In the genomic region with DNA sequence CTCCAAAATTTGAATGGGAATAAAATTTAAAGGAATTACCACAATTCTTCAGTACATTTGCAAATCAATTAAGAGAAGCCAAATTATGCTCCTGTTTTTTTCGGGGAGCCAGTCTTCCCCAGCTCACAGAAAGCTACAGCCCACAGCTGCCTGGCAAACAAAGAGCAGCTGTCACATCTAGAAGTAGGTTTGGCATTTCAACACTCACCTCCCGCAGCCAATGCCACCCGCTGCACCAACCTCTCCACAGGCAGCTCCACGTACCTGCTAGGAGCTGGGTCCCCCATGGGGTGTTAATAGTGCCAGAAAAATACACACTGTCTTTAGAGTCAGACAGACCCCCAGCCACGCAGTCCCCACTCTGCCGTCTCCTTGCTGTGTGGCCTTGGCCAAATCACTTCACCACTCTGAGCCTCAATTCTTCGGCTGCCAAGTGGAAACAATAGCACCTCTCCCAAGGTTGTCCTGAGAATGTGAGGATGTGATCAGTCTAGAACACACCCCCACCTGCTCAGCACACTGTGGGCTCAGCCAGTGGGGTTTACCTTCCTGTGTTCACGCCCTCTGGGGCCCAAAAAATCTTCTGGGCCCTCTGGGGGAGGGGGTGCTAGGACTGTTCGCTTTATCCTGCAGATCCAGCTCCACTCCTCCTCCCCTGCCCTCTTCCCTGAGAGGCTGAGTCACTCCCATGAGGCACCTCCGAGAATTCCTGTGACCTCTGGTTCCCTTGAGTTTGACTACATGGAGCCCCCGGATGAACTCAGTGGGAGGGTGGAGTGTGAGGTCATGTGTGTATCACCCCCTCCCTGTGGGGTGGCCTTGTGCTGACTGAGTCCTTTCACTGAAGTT, we compare ENCODE assay signal across 17 cellular contexts.
DNase-seq lines count a peak whose midpoint lies in the region; ATAC-seq and TF ChIP-seq lines count a peak whose summit lies in the region.
"Had no signal": no experiment of that assay in that cellular context is flagged by ENCODE, and none has a peak within 500 bp of the region (broad histone marks: within the 10 kb centered on the region; RNA-seq: fewer than 3 reads in every experiment).

No MANE protein-coding gene starts in this region.

- H3K36me3 ChIP-seq in HEK293 (ENCODE audit: control insufficient read depth in 2 of 2, insufficient read depth in 1 of 2, low read length in 2 of 2) = no peaks in the 10 kb centered on the region
- H3K36me3 ChIP-seq: BLaER1 treated with 17β-estradiol and CSF1 and Interleukin-3, amounts not matched to agents 10 nM and 100 nM; tibial artery had no signal

- no peak overlapping the region for H3K27ac Mint-ChIP-seq in activated CD4-positive, alpha-beta memory T cell treated with anti-CD3 and anti-CD28 coated beads, Interleukin-2, amount 10 ng/mL, durations not matched to agents 7 days and 5 days
- H3K27ac Mint-ChIP-seq: activated naive CD4-positive, alpha-beta T cell treated with anti-CD3 and anti-CD28 coated beads, Interleukin-2, amount 10 ng/mL, durations not matched to agents 7 days and 5 days; T-helper 17 cell had no signal

- peaks cover 14% of the 10 kb centered on the region for H3K27me3 Mint-ChIP-seq in activated CD4-positive, alpha-beta memory T cell treated with anti-CD3 and anti-CD28 coated beads, Interleukin-2, amount 10 ng/mL, durations not matched to agents 7 days and 5 days

- no peak for ATAC-seq in HG02938 (IDR thresholded peaks at IDR 0.05; ENCODE audit: unreplicated experiment)
- ATAC-seq: left colon, T-helper 17 cell had no signal

- POLR2A ChIA-PET in HEK293 (lab: Yijun Ruan, JAX) = no interaction called here
- POLR2A ChIA-PET in activated CD4-positive, alpha-beta memory T cell treated with anti-CD3 and anti-CD28 coated beads, Interleukin-2, amount 10 ng/mL, durations not matched to agents 7 days and 5 days (lab: Charles Lee) = no interaction called here

- no peaks in the 10 kb centered on the region for H3K9me3 ChIP-seq in HEK293 (ENCODE audit: control insufficient read depth, insufficient read depth, low read depth, low read length)
- H3K9me3 ChIP-seq: BLaER1 treated with 17β-estradiol and CSF1 and Interleukin-3, amounts not matched to agents 10 nM and 100 nM; tibial artery had no signal

- H3K36me3 Mint-ChIP-seq in activated CD4-positive, alpha-beta memory T cell treated with anti-CD3 and anti-CD28 coated beads, Interleukin-2, amount 10 ng/mL, durations not matched to agents 7 days and 5 days (ENCODE audit: low read depth) = no peaks in the 10 kb centered on the region
- H3K36me3 Mint-ChIP-seq: activated naive CD4-positive, alpha-beta T cell treated with anti-CD3 and anti-CD28 coated beads, Interleukin-2, amount 10 ng/mL, durations not matched to agents 7 days and 5 days; brain had no signal

- no peaks in the 10 kb centered on the region for H3K4me1 Mint-ChIP-seq in activated CD4-positive, alpha-beta memory T cell treated with anti-CD3 and anti-CD28 coated beads, Interleukin-2, amount 10 ng/mL, durations not matched to agents 7 days and 5 days
- H3K4me1 Mint-ChIP-seq: activated naive CD4-positive, alpha-beta T cell treated with anti-CD3 and anti-CD28 coated beads, Interleukin-2, amount 10 ng/mL, durations not matched to agents 7 days and 5 days; T-helper 17 cell had no signal

- H3K4me3 Mint-ChIP-seq in activated CD4-positive, alpha-beta memory T cell treated with anti-CD3 and anti-CD28 coated beads, Interleukin-2, amount 10 ng/mL, durations not matched to agents 7 days and 5 days = no peak overlapping the region
- H3K4me3 Mint-ChIP-seq: activated naive CD4-positive, alpha-beta T cell treated with anti-CD3 and anti-CD28 coated beads, Interleukin-2, amount 10 ng/mL, durations not matched to agents 7 days and 5 days; brain; T-helper 17 cell had no signal

- H3K27ac ChIP-seq in HEK293 (ENCODE audit: extremely low read depth, low read depth, low read length) = no peak overlapping the region
- H3K27ac ChIP-seq: BLaER1 treated with 17β-estradiol and CSF1 and Interleukin-3, amounts not matched to agents 10 nM and 100 nM; dorsolateral prefrontal cortex; tibial artery had no signal

- no peak overlapping the region for H3K4me3 ChIP-seq in HEK293 (ENCODE audit: low read depth, low read length)
- H3K4me3 ChIP-seq: BLaER1 treated with 17β-estradiol and CSF1 and Interleukin-3, amounts not matched to agents 10 nM and 100 nM; dorsolateral prefrontal cortex; tibial artery had no signal

- no peaks in the 10 kb centered on the region for H3K9me3 Mint-ChIP-seq in activated CD4-positive, alpha-beta memory T cell treated with anti-CD3 and anti-CD28 coated beads, Interleukin-2, amount 10 ng/mL, durations not matched to agents 7 days and 5 days
- H3K9me3 Mint-ChIP-seq: activated naive CD4-positive, alpha-beta T cell treated with anti-CD3 and anti-CD28 coated beads, Interleukin-2, amount 10 ng/mL, durations not matched to agents 7 days and 5 days had no signal

- no peak for TF ChIP-seq CTCF in HEK293 (tag by site-specific recombination; IDR thresholded peaks at IDR 0.05)

- CTCF ChIA-PET in HEK293 (lab: Yijun Ruan, JAX) = no interaction called here
- CTCF ChIA-PET in activated CD4-positive, alpha-beta memory T cell treated with anti-CD3 and anti-CD28 coated beads, Interleukin-2, amount 10 ng/mL, durations not matched to agents 7 days and 5 days (lab: Charles Lee) = no interaction called here

- no peaks in the 10 kb centered on the region for H3K4me1 ChIP-seq in HEK293 (ENCODE audit: control insufficient read depth, insufficient read depth, low read length)
- H3K4me1 ChIP-seq: BLaER1 treated with 17β-estradiol and CSF1 and Interleukin-3, amounts not matched to agents 10 nM and 100 nM; tibial artery had no signal

- DNase-seq in NCI-H146 treated with DMSO at 0.1 percent for 48 hours (lab: John Stamatoyannopoulos, UW; ENCODE audit: unreplicated experiment) (peak; percentile 49), RKO (ENCODE audit: low spot score) (peak; percentile 30), kidney tubule cell (ENCODE audit: low spot score) (peak; percentile 2), AG08395 (ENCODE audit: low spot score) (no peak)
- no peak for DNase-seq in activated CD4-positive, alpha-beta memory T cell treated with anti-CD3 and anti-CD28 coated beads, Interleukin-2, amount 10 ng/mL, durations not matched to agents 7 days and 5 days
- DNase-seq: activated naive CD4-positive, alpha-beta T cell treated with anti-CD3 and anti-CD28 coated beads, Interleukin-2, amount 10 ng/mL, durations not matched to agents 7 days and 5 days; DND-41; dorsolateral prefrontal cortex; hippocampal formation; left colon; MV-4-11; T-helper 17 cell; tibial artery had no signal

TF ChIP-seq in HEK293, 187 proteins besides CTCF, POLR2A, EP300 and RAD21 (continues in another document):
- TF ChIP-seq SP2 (tag by site-specific recombination; IDR thresholded peaks at IDR 0.05) (no peak), ZNF654 (tag by site-specific recombination; IDR thresholded peaks at IDR 0.05; ENCODE audit: low read depth) (no peak), ZNF610 (tag by site-specific recombination; IDR thresholded peaks at IDR 0.05; ENCODE audit: borderline replicate concordance) (no peak)
- TF ChIP-seq, protein P1, sequence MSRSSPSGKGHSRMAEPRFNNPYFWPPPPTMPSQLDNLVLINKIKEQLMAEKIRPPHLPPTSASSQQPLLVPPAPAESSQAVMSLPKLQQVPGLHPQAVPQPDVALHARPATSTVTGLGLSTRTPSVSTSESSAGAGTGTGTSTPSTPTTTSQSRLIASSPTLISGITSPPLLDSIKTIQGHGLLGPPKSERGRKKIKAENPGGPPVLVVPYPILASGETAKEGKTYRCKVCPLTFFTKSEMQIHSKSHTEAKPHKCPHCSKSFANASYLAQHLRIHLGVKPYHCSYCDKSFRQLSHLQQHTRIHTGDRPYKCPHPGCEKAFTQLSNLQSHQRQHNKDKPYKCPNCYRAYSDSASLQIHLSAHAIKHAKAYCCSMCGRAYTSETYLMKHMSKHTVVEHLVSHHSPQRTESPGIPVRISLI (tag by site-specific recombination; IDR thresholded peaks at IDR 0.05) = no peak
- TF ChIP-seq, protein P2, sequence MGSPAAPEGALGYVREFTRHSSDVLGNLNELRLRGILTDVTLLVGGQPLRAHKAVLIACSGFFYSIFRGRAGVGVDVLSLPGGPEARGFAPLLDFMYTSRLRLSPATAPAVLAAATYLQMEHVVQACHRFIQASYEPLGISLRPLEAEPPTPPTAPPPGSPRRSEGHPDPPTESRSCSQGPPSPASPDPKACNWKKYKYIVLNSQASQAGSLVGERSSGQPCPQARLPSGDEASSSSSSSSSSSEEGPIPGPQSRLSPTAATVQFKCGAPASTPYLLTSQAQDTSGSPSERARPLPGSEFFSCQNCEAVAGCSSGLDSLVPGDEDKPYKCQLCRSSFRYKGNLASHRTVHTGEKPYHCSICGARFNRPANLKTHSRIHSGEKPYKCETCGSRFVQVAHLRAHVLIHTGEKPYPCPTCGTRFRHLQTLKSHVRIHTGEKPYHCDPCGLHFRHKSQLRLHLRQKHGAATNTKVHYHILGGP (tag by site-specific recombination; IDR thresholded peaks at IDR 0.05) = no peak
- TF ChIP-seq, protein P3, sequence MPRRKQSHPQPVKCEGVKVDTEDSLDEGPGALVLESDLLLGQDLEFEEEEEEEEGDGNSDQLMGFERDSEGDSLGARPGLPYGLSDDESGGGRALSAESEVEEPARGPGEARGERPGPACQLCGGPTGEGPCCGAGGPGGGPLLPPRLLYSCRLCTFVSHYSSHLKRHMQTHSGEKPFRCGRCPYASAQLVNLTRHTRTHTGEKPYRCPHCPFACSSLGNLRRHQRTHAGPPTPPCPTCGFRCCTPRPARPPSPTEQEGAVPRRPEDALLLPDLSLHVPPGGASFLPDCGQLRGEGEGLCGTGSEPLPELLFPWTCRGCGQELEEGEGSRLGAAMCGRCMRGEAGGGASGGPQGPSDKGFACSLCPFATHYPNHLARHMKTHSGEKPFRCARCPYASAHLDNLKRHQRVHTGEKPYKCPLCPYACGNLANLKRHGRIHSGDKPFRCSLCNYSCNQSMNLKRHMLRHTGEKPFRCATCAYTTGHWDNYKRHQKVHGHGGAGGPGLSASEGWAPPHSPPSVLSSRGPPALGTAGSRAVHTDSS (tag by site-specific recombination; IDR thresholded peaks at IDR 0.05) = no peak

Comparison
In these comparisons a context has a peak if more than half of its experiments do, and no peak if none do; other contexts are left out.
1. DNase-seq: peak in NCI-H146 treated with DMSO at 0.1 percent for 48 hours (single experiment), RKO (single experiment) and kidney tubule cell (single experiment); none in AG08395 (single experiment) and activated CD4-positive, alpha-beta memory T cell treated with anti-CD3 and anti-CD28 coated beads, Interleukin-2, amount 10 ng/mL, durations not matched to agents 7 days and 5 days (single experiment).